9 cellular contexts compared by ENCODE assay signal in genomic region chr12:9721394-9722092, GRCh38. TPM values are rescaled to one million over a fixed set of nuclear protein-coding genes. Genes with fewer than 3 reads are reported as not detected.
DNase-seq lines count a peak whose midpoint lies in the region; ATAC-seq lines count a peak whose summit lies in the region.
"Had no signal": no experiment of that assay in that cellular context is flagged by ENCODE, and none has a peak within 500 bp of the region (broad histone marks: within the 10 kb centered on the region; RNA-seq: fewer than 3 reads in every experiment).

No MANE protein-coding gene starts in this region.

- H3K27me3 Mint-ChIP-seq in naive B cell = no peaks in the 10 kb centered on the region
- H3K27me3 Mint-ChIP-seq: brain had no signal

- peaks cover 61 to 85% (median 66%) of the 10 kb centered on the region in 3 donors for H3K4me1 Mint-ChIP-seq in naive B cell
- H3K4me1 Mint-ChIP-seq: brain had no signal

- H3K27ac Mint-ChIP-seq in naive B cell = peak overlapping the region; percentile 93 to 98 (median 96)

- H3K9me3 Mint-ChIP-seq in naive B cell = no peaks in the 10 kb centered on the region

- peak; percentile 80 for DNase-seq in NOMO-1 treated with DMSO at 0.1 percent for 48 hours (lab: John Stamatoyannopoulos, UW; ENCODE audit: unreplicated experiment)
- peak; percentile 72 for DNase-seq in naive B cell
- no peak for DNase-seq in left lobe of liver (ENCODE audit: low spot score)
- no peak for DNase-seq in NCI-H1694 (lab: John Stamatoyannopoulos, UW)
- DNase-seq in GDM1 (lab: John Stamatoyannopoulos, UW) = no peak
- no peak for DNase-seq in inferior parietal cortex (ENCODE audit: extremely low spot score)

- peaks cover 0 to under 1% of the 10 kb centered on the region in 2 donors for H3K36me3 Mint-ChIP-seq in naive B cell
- H3K36me3 Mint-ChIP-seq: brain had no signal

- ATAC-seq in GM18868 (IDR thresholded peaks at IDR 0.05; ENCODE audit: unreplicated experiment) = peak; percentile 67
- ATAC-seq in HG02798 (IDR thresholded peaks at IDR 0.05; ENCODE audit: poor library complexity, unreplicated experiment) = peak; percentile 79
- ATAC-seq in naive B cell (ENCODE audit: low read depth in 2 of 2) = peak; percentile 91 to 93
- ATAC-seq in left lobe of liver = no peak

- peak overlapping the region; percentile 48 to 91 (median 66) for H3K4me3 Mint-ChIP-seq in naive B cell
- H3K4me3 Mint-ChIP-seq: brain had no signal

RNA-seq across cellular contexts. Expression of gene CLECL1, which starts 11.4 kb away (rescaled TPM):
- polyA plus RNA-seq in naive B cell (ENCODE audit: low read depth in 6 of 6) = 10 to 100 TPM in 4 of 6 donors, 1 to 10 TPM in 2; 8.9 to 34.0 (median 11.5) TPM
- 0.38 TPM for total RNA-seq in left lobe of liver

RNA-seq across cellular contexts. Expression of gene CD69, which starts 39.2 kb away (rescaled TPM):
- polyA plus RNA-seq in naive B cell (ENCODE audit: low read depth in 6 of 6) = 1,000 to 10,000 TPM in 5 of 6 donors, 100 to 1,000 TPM in 1; 814 to 1,329 (median 1,116) TPM
- 0.53 TPM for total RNA-seq in left lobe of liver

RNA-seq across cellular contexts. Expression of gene CLEC2D, which starts 52.0 kb away (rescaled TPM):
- polyA plus RNA-seq in naive B cell (ENCODE audit: low read depth in 6 of 6) = 100 to 1,000 TPM; 329 to 467 (median 350) TPM
- total RNA-seq in left lobe of liver = 1.6 TPM

Comparison
In these comparisons a context has a peak if more than half of its experiments do, and no peak if none do; other contexts are left out.
1. DNase-seq: peak in NOMO-1 treated with DMSO at 0.1 percent for 48 hours (single experiment) and naive B cell (single experiment); none in left lobe of liver (single experiment), NCI-H1694 (single experiment), GDM1 (single experiment) and inferior parietal cortex (single experiment).